Comparison of ENCODE assay signal across 31 cellular contexts in genomic region chr5:98714710-98715109, GRCh38.
"Had no signal": no experiment of that assay in that cellular context is flagged by ENCODE, and none has a peak within 500 bp of the region (broad histone marks: within the 10 kb centered on the region; RNA-seq: fewer than 3 reads in every experiment).

No MANE protein-coding gene starts in this region.

- H3K27ac ChIP-seq: ascending aorta, breast epithelium, cardiac muscle cell, colonic mucosa, dorsolateral prefrontal cortex, gastrocnemius medialis, heart left ventricle, WERI-Rb-1 had no signal

- H3K4me1 ChIP-seq: ascending aorta, breast epithelium, colonic mucosa, gastrocnemius medialis, heart left ventricle had no signal

- DNase-seq: activated B cell treated with CpG ODN at 0.5 μM for 24 hours; activated CD4-positive, alpha-beta T cell treated with anti-CD3 and anti-CD28 coated beads for 48 hours; activated CD4-positive, alpha-beta T cell treated with anti-CD3 and anti-CD28 coated beads, Interleukin-2, amount 50 U/mL, for 1 hour; activated CD4-positive, alpha-beta T cell treated with anti-CD3 and anti-CD28 coated beads, Interleukin-2, amount 50 U/mL, for 48 hours; activated CD8-positive, alpha-beta memory T cell treated with anti-CD3 and anti-CD28 coated beads for 24 hours; activated CD8-positive, alpha-beta T cell treated with anti-CD3 and anti-CD28 coated beads for 36 hours; activated effector memory CD4-positive, alpha-beta T cell treated with anti-CD3 and anti-CD28 coated beads, Interleukin-2, amount 50 U/mL, for 16 hours; activated naive CD4-positive, alpha-beta T cell treated with anti-CD3 and anti-CD28 coated beads for 36 hours; activated naive CD8-positive, alpha-beta T cell treated with anti-CD3 and anti-CD28 coated beads for 36 hours; activated naive CD8-positive, alpha-beta T cell treated with anti-CD3 and anti-CD28 coated beads, Interleukin-2, amount 50 U/mL, for 24 hours; activated T-cell treated with anti-CD3 and anti-CD28 coated beads, Interleukin-2, amount 50 U/mL, for 1 hour; activated T-cell treated with anti-CD3 and anti-CD28 coated beads, Interleukin-2, amount 50 U/mL, for 48 hours; central memory CD4-positive, alpha-beta T cell; cerebellar nuclear complex; colonic mucosa; dorsolateral prefrontal cortex; effector memory CD4-positive, alpha-beta T cell; endodermal cell; foreskin fibroblast; gastrocnemius medialis; glutamatergic neuron; heart left ventricle; T-helper 1 cell; T-helper 17 cell; T1000; WERI-Rb-1 had no signal

- H3K36me3 ChIP-seq: ascending aorta, breast epithelium, cardiac muscle cell, colonic mucosa, gastrocnemius medialis, heart left ventricle, WERI-Rb-1 had no signal

- H3K9me3 ChIP-seq: ascending aorta, breast epithelium, colonic mucosa, gastrocnemius medialis had no signal

- H3K27me3 ChIP-seq: ascending aorta, breast epithelium, cardiac muscle cell, colonic mucosa, dorsolateral prefrontal cortex, gastrocnemius medialis, heart left ventricle had no signal

- H3K4me3 ChIP-seq: ascending aorta, breast epithelium, cardiac muscle cell, colonic mucosa, dorsolateral prefrontal cortex, gastrocnemius medialis, heart left ventricle had no signal

- ATAC-seq: activated CD4-positive, CD25-positive, alpha-beta regulatory T cell treated with anti-CD3 and anti-CD28 coated beads, Interleukin-2, amount 50 U/mL, for 24 hours; activated CD8-positive, alpha-beta T cell treated with anti-CD3 and anti-CD28 coated beads for 36 hours; activated naive CD8-positive, alpha-beta T cell treated with anti-CD3 and anti-CD28 coated beads, Interleukin-2, amount 50 U/mL, for 24 hours; esophagus mucosa; gastrocnemius medialis; heart left ventricle; T-helper 17 cell had no signal
